Comparison of ENCODE assay signal across 1 cellular context in the genomic region with DNA sequence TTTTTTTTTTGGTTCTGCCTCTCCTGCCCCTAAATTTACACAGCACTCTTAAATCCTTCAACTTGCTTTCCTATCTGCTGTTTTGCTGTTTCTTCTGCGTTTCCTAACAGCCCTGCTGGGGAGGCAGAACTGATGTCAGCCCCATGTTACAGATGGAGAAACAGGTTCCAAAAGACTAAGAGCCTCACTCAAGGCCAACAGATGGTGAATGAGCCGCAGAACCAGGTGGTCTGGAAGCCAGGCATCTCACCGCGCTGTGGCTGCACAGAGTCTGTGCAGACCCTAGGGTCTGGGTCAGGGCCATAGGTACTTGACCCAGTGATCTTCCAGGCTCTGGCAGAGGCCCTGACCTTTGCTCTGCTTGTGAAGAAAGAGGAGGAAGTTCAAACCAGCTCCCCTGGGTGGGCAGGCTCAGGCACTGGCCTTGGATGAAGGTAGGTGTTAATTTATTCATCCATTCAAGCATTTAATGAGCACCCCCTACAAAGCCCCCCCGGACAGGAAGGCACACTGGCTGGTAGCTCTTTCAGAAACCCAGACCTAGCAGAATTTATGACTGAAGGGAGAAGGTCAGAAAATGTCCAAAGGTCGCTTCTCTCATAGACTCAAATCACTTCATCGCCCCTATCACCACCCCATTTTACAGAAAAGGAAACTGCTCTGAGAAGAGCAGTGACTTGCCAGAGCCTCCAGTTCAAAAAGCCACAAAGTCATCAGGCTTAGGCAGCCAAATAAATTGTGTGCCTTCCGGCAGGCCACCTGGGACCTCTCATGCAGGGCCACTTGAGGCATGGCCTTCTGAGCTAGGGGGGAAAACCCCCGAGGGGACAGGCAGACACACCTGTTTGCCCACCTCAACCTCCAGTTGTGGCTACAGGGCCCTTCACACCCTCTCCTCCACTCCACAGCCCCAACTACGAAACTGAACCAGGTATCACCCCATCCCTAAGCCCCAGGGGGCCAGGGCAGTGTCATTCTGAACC.
TF ChIP-seq lines count a peak whose summit lies in the region.

No MANE protein-coding gene starts in this region.

TF ChIP-seq in HepG2, 621 proteins besides CTCF, POLR2A, EP300 and RAD21 (continued from another document and continues in another):
- TF ChIP-seq, protein P1, sequence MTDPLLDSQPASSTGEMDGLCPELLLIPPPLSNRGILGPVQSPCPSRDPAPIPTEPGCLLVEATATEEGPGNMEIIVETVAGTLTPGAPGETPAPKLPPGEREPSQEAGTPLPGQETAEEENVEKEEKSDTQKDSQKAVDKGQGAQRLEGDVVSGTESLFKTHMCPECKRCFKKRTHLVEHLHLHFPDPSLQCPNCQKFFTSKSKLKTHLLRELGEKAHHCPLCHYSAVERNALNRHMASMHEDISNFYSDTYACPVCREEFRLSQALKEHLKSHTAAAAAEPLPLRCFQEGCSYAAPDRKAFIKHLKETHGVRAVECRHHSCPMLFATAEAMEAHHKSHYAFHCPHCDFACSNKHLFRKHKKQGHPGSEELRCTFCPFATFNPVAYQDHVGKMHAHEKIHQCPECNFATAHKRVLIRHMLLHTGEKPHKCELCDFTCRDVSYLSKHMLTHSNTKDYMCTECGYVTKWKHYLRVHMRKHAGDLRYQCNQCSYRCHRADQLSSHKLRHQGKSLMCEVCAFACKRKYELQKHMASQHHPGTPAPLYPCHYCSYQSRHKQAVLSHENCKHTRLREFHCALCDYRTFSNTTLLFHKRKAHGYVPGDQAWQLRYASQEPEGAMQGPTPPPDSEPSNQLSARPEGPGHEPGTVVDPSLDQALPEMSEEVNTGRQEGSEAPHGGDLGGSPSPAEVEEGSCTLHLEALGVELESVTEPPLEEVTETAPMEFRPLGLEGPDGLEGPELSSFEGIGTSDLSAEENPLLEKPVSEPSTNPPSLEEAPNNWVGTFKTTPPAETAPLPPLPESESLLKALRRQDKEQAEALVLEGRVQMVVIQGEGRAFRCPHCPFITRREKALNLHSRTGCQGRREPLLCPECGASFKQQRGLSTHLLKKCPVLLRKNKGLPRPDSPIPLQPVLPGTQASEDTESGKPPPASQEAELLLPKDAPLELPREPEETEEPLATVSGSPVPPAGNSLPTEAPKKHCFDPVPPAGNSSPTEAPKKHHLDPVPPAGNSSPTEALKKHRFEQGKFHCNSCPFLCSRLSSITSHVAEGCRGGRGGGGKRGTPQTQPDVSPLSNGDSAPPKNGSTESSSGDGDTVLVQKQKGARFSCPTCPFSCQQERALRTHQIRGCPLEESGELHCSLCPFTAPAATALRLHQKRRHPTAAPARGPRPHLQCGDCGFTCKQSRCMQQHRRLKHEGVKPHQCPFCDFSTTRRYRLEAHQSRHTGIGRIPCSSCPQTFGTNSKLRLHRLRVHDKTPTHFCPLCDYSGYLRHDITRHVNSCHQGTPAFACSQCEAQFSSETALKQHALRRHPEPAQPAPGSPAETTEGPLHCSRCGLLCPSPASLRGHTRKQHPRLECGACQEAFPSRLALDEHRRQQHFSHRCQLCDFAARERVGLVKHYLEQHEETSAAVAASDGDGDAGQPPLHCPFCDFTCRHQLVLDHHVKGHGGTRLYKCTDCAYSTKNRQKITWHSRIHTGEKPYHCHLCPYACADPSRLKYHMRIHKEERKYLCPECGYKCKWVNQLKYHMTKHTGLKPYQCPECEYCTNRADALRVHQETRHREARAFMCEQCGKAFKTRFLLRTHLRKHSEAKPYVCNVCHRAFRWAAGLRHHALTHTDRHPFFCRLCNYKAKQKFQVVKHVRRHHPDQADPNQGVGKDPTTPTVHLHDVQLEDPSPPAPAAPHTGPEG (CRISPR knock-in tag; IDR thresholded peaks at IDR 0.05), result peak; percentile 7; the same call in 1 of the 2 replicates
- TF ChIP-seq SCMH1 (CRISPR knock-in tag; IDR thresholded peaks at IDR 0.05; ENCODE audit: borderline replicate concordance) (no peak), ZIK1 (CRISPR knock-in tag; IDR thresholded peaks at IDR 0.05; ENCODE audit: borderline replicate concordance, low read depth) (no peak), KLF12 (CRISPR knock-in tag; IDR thresholded peaks at IDR 0.05; ENCODE audit: borderline replicate concordance) (peak; percentile 36; the same call in 1 of the 2 replicates), ZNF24 (IDR thresholded peaks at IDR 0.05) (peak; percentile 46; the same call in 1 of the 2 replicates), ZBTB43 (CRISPR knock-in tag; conservative IDR thresholded peaks at IDR 0.05) (no peak), TBX3 (IDR thresholded peaks at IDR 0.05; ENCODE audit: borderline replicate concordance) (peak; percentile 96), ETV5 (CRISPR knock-in tag; IDR thresholded peaks at IDR 0.05; ENCODE audit: borderline replicate concordance) (peak; percentile 68), MAX (IDR thresholded peaks at IDR 0.05) (0 out of 2 replicates have a peak, but pooled peaks have one; percentile 46), ZNF614 (CRISPR knock-in tag; IDR thresholded peaks at IDR 0.05; ENCODE audit: borderline replicate concordance) (no peak), FOXC1 (CRISPR knock-in tag; IDR thresholded peaks at IDR 0.05; ENCODE audit: borderline replicate concordance) (no peak; the same call in 1 of the 2 replicates), MXD4 (CRISPR knock-in tag; IDR thresholded peaks at IDR 0.05) (no peak), NCOR1 (IDR thresholded peaks at IDR 0.05; ENCODE audit: borderline replicate concordance, low read length) (peak; percentile 91), NKX3-1 (CRISPR knock-in tag; IDR thresholded peaks at IDR 0.05) (0 out of 2 replicates have a peak, but pooled peaks have one; percentile 18), PAXIP1 (CRISPR knock-in tag; conservative IDR thresholded peaks at IDR 0.05) (peak; percentile 79), ESRRA (CRISPR knock-in tag; IDR thresholded peaks at IDR 0.05; ENCODE audit: low read depth) (peak; percentile 77), ISX (CRISPR knock-in tag; conservative IDR thresholded peaks at IDR 0.05) (no peak), ZNF776 (CRISPR knock-in tag; IDR thresholded peaks at IDR 0.05) (no peak), ZNF367 (CRISPR knock-in tag; IDR thresholded peaks at IDR 0.05; ENCODE audit: borderline replicate concordance) (0 out of 2 replicates have a peak, but pooled peaks have one; percentile 15), KLF6 (CRISPR knock-in tag; IDR thresholded peaks at IDR 0.05) (no peak; the same call in 1 of the 2 replicates), ZNF510 (CRISPR knock-in tag; IDR thresholded peaks at IDR 0.05; ENCODE audit: low read depth) (0 out of 2 replicates have a peak, but pooled peaks have one; percentile 6), TCF12 (IDR thresholded peaks at IDR 0.05) (no peak), TCF12 (CRISPR knock-in tag; IDR thresholded peaks at IDR 0.05) (peak; percentile 52; the same call in 1 of the 2 replicates), TP53 (CRISPR knock-in tag; conservative IDR thresholded peaks at IDR 0.05) (peak; percentile 64; the same call in 1 of the 2 replicates), ZNF431 (CRISPR knock-in tag; IDR thresholded peaks at IDR 0.05; ENCODE audit: borderline replicate concordance, low read depth) (peak; percentile 25; the same call in 1 of the 2 replicates), KMT2A (CRISPR knock-in tag; IDR thresholded peaks at IDR 0.05) (0 out of 2 replicates have a peak, but pooled peaks have one; percentile 18), DDIT3 (CRISPR knock-in tag; IDR thresholded peaks at IDR 0.05) (no peak), ZNF570 (CRISPR knock-in tag; IDR thresholded peaks at IDR 0.05; ENCODE audit: borderline replicate concordance) (no peak), ZNF549 (CRISPR knock-in tag; IDR thresholded peaks at IDR 0.05) (0 out of 2 replicates have a peak, but pooled peaks have one; percentile 47), MLX (CRISPR knock-in tag; IDR thresholded peaks at IDR 0.05) (no peak), HNRNPH1 (optimal IDR thresholded peaks at IDR 0.05; ENCODE audit: low read depth, low read length) (peak; percentile 78)
- TF ChIP-seq, protein P2, sequence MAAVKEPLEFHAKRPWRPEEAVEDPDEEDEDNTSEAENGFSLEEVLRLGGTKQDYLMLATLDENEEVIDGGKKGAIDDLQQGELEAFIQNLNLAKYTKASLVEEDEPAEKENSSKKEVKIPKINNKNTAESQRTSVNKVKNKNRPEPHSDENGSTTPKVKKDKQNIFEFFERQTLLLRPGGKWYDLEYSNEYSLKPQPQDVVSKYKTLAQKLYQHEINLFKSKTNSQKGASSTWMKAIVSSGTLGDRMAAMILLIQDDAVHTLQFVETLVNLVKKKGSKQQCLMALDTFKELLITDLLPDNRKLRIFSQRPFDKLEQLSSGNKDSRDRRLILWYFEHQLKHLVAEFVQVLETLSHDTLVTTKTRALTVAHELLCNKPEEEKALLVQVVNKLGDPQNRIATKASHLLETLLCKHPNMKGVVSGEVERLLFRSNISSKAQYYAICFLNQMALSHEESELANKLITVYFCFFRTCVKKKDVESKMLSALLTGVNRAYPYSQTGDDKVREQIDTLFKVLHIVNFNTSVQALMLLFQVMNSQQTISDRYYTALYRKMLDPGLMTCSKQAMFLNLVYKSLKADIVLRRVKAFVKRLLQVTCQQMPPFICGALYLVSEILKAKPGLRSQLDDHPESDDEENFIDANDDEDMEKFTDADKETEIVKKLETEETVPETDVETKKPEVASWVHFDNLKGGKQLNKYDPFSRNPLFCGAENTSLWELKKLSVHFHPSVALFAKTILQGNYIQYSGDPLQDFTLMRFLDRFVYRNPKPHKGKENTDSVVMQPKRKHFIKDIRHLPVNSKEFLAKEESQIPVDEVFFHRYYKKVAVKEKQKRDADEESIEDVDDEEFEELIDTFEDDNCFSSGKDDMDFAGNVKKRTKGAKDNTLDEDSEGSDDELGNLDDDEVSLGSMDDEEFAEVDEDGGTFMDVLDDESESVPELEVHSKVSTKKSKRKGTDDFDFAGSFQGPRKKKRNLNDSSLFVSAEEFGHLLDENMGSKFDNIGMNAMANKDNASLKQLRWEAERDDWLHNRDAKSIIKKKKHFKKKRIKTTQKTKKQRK (IDR thresholded peaks at IDR 0.05; ENCODE audit: low read length), result no peak
- TF ChIP-seq, protein P3, sequence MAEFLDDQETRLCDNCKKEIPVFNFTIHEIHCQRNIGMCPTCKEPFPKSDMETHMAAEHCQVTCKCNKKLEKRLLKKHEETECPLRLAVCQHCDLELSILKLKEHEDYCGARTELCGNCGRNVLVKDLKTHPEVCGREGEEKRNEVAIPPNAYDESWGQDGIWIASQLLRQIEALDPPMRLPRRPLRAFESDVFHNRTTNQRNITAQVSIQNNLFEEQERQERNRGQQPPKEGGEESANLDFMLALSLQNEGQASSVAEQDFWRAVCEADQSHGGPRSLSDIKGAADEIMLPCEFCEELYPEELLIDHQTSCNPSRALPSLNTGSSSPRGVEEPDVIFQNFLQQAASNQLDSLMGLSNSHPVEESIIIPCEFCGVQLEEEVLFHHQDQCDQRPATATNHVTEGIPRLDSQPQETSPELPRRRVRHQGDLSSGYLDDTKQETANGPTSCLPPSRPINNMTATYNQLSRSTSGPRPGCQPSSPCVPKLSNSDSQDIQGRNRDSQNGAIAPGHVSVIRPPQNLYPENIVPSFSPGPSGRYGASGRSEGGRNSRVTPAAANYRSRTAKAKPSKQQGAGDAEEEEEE (CRISPR knock-in tag; IDR thresholded peaks at IDR 0.05; ENCODE audit: borderline replicate concordance), result peak; percentile 11; the same call in 1 of the 2 replicates
- TF ChIP-seq, protein P4, sequence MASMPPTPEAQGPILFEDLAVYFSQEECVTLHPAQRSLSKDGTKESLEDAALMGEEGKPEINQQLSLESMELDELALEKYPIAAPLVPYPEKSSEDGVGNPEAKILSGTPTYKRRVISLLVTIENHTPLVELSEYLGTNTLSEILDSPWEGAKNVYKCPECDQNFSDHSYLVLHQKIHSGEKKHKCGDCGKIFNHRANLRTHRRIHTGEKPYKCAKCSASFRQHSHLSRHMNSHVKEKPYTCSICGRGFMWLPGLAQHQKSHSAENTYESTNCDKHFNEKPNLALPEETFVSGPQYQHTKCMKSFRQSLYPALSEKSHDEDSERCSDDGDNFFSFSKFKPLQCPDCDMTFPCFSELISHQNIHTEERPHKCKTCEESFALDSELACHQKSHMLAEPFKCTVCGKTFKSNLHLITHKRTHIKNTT (CRISPR knock-in tag; IDR thresholded peaks at IDR 0.05), result no peak
